1 cellular context compared by ENCODE assay signal in genomic region chr19:19214892-19215291, GRCh38.
TF ChIP-seq lines count a peak whose summit lies in the region.

No MANE protein-coding gene starts in this region.

TF ChIP-seq in K562, 482 proteins besides CTCF, POLR2A, EP300 and RAD21 (continues in another document):
- TF ChIP-seq SMAD3 (CRISPR knock-in tag; conservative IDR thresholded peaks at IDR 0.05) (no peak), ASH1L (IDR thresholded peaks at IDR 0.05; ENCODE audit: borderline replicate concordance, low read depth, partially characterized antibody) (no peak), E2F6 (IDR thresholded peaks at IDR 0.05; ENCODE audit: borderline replicate concordance in 1 of 2, extremely low read depth in 1 of 2, insufficient read depth in 1 of 2, insufficient read length in 1 of 2, low read depth in 1 of 2, low read length in 1 of 2, poor library complexity in 1 of 2, severe bottlenecking in 1 of 2) (peak in 1 of 2 experiments; percentile 58), NR2C1 (IDR thresholded peaks at IDR 0.05) (no peak), NR2C1 (tag; IDR thresholded peaks at IDR 0.05) (no peak), BACH1 (tag; IDR thresholded peaks at IDR 0.05) (no peak), KLF10 (CRISPR knock-in tag; IDR thresholded peaks at IDR 0.05) (no peak), ZNF143 (CRISPR knock-in tag; IDR thresholded peaks at IDR 0.05) (peak; percentile 63; the same call in 1 of the 2 replicates), RBM17 (IDR thresholded peaks at IDR 0.05; ENCODE audit: borderline replicate concordance, low read depth, low read length) (no peak), ELF2 (CRISPR knock-in tag; IDR thresholded peaks at IDR 0.05) (no peak), ADNP (tag; IDR thresholded peaks at IDR 0.05) (no peak), CREBBP (IDR thresholded peaks at IDR 0.05; ENCODE audit: low read depth, low read length) (no peak), BDP1 (IDR thresholded peaks at IDR 0.05; ENCODE audit: insufficient read depth, insufficient read length) (no peak), FOXP1 (CRISPR knock-in tag; IDR thresholded peaks at IDR 0.05) (peak; percentile 88), NR3C1 (CRISPR knock-in tag; IDR thresholded peaks at IDR 0.05) (0 out of 2 replicates have a peak, but pooled peaks have one; percentile 75), ILF3 (IDR thresholded peaks at IDR 0.05; ENCODE audit: borderline replicate concordance) (no peak), MECOM (CRISPR knock-in tag; IDR thresholded peaks at IDR 0.05) (no peak), HDAC8 (tag; IDR thresholded peaks at IDR 0.05) (no peak), STAG1 (CRISPR knock-in tag; IDR thresholded peaks at IDR 0.05; ENCODE audit: borderline replicate concordance) (0 out of 2 replicates have a peak, but pooled peaks have one; percentile 38), DIDO1 (tag; IDR thresholded peaks at IDR 0.05; ENCODE audit: low read depth) (no peak), KDM5B (IDR thresholded peaks at IDR 0.05; ENCODE audit: insufficient replicate concordance, low read depth, low read length) (no peak), TAF15 (IDR thresholded peaks at IDR 0.05; ENCODE audit: low read depth, low read length) (no peak), RBBP5 (IDR thresholded peaks at IDR 0.05; ENCODE audit: borderline replicate concordance, insufficient read depth, low read length, poor library complexity, severe bottlenecking) (no peak), HDAC3 (IDR thresholded peaks at IDR 0.05; ENCODE audit: borderline replicate concordance, partially characterized antibody) (no peak), CBX1 (IDR thresholded peaks at IDR 0.05; ENCODE audit: low read depth) (peak; percentile 50; the same call in 1 of the 2 replicates), NCOA4 (IDR thresholded peaks at IDR 0.05; ENCODE audit: partially characterized antibody) (no peak), HLTF (IDR thresholded peaks at IDR 0.05) (no peak), NCOA2 (IDR thresholded peaks at IDR 0.05; ENCODE audit: partially characterized antibody in 2 of 2) (no peak), ZNF224 (CRISPR knock-in tag; IDR thresholded peaks at IDR 0.05) (no peak), PTTG1 (tag; IDR thresholded peaks at IDR 0.05; ENCODE audit: low read depth) (no peak), ZNF766 (CRISPR knock-in tag; conservative IDR thresholded peaks at IDR 0.05) (no peak), BCOR (IDR thresholded peaks at IDR 0.05) (0 out of 2 replicates have a peak, but pooled peaks have one; percentile 38), KLF6 (CRISPR knock-in tag; IDR thresholded peaks at IDR 0.05; ENCODE audit: borderline replicate concordance) (no peak), MAFK (IDR thresholded peaks at IDR 0.05; ENCODE audit: low read length) (no peak), SMARCB1 (IDR thresholded peaks at IDR 0.05; ENCODE audit: insufficient read length, low read depth) (no peak), CGGBP1 (CRISPR knock-in tag; IDR thresholded peaks at IDR 0.05) (no peak), ERF (CRISPR knock-in tag; IDR thresholded peaks at IDR 0.05) (no peak), RCOR1 (IDR thresholded peaks at IDR 0.05; ENCODE audit: borderline replicate concordance in 1 of 2, low read depth in 2 of 2, low read length in 2 of 2) (peak in 1 of 2 experiments; percentile 68; a peak in 2 of 4 replicates)
- TF ChIP-seq, protein P1, sequence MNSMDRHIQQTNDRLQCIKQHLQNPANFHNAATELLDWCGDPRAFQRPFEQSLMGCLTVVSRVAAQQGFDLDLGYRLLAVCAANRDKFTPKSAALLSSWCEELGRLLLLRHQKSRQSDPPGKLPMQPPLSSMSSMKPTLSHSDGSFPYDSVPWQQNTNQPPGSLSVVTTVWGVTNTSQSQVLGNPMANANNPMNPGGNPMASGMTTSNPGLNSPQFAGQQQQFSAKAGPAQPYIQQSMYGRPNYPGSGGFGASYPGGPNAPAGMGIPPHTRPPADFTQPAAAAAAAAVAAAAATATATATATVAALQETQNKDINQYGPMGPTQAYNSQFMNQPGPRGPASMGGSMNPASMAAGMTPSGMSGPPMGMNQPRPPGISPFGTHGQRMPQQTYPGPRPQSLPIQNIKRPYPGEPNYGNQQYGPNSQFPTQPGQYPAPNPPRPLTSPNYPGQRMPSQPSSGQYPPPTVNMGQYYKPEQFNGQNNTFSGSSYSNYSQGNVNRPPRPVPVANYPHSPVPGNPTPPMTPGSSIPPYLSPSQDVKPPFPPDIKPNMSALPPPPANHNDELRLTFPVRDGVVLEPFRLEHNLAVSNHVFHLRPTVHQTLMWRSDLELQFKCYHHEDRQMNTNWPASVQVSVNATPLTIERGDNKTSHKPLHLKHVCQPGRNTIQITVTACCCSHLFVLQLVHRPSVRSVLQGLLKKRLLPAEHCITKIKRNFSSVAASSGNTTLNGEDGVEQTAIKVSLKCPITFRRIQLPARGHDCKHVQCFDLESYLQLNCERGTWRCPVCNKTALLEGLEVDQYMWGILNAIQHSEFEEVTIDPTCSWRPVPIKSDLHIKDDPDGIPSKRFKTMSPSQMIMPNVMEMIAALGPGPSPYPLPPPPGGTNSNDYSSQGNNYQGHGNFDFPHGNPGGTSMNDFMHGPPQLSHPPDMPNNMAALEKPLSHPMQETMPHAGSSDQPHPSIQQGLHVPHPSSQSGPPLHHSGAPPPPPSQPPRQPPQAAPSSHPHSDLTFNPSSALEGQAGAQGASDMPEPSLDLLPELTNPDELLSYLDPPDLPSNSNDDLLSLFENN (IDR thresholded peaks at IDR 0.05; ENCODE audit: low read depth in 2 of 2, low read length in 2 of 2) = no peak
- TF ChIP-seq, protein P2, sequence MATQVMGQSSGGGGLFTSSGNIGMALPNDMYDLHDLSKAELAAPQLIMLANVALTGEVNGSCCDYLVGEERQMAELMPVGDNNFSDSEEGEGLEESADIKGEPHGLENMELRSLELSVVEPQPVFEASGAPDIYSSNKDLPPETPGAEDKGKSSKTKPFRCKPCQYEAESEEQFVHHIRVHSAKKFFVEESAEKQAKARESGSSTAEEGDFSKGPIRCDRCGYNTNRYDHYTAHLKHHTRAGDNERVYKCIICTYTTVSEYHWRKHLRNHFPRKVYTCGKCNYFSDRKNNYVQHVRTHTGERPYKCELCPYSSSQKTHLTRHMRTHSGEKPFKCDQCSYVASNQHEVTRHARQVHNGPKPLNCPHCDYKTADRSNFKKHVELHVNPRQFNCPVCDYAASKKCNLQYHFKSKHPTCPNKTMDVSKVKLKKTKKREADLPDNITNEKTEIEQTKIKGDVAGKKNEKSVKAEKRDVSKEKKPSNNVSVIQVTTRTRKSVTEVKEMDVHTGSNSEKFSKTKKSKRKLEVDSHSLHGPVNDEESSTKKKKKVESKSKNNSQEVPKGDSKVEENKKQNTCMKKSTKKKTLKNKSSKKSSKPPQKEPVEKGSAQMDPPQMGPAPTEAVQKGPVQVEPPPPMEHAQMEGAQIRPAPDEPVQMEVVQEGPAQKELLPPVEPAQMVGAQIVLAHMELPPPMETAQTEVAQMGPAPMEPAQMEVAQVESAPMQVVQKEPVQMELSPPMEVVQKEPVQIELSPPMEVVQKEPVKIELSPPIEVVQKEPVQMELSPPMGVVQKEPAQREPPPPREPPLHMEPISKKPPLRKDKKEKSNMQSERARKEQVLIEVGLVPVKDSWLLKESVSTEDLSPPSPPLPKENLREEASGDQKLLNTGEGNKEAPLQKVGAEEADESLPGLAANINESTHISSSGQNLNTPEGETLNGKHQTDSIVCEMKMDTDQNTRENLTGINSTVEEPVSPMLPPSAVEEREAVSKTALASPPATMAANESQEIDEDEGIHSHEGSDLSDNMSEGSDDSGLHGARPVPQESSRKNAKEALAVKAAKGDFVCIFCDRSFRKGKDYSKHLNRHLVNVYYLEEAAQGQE (CRISPR knock-in tag; IDR thresholded peaks at IDR 0.05; ENCODE audit: low read depth) = peak; percentile 96
- TF ChIP-seq, protein P3, sequence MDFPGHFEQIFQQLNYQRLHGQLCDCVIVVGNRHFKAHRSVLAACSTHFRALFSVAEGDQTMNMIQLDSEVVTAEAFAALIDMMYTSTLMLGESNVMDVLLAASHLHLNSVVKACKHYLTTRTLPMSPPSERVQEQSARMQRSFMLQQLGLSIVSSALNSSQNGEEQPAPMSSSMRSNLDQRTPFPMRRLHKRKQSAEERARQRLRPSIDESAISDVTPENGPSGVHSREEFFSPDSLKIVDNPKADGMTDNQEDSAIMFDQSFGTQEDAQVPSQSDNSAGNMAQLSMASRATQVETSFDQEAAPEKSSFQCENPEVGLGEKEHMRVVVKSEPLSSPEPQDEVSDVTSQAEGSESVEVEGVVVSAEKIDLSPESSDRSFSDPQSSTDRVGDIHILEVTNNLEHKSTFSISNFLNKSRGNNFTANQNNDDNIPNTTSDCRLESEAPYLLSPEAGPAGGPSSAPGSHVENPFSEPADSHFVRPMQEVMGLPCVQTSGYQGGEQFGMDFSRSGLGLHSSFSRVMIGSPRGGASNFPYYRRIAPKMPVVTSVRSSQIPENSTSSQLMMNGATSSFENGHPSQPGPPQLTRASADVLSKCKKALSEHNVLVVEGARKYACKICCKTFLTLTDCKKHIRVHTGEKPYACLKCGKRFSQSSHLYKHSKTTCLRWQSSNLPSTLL (IDR thresholded peaks at IDR 0.05) = no peak
- TF ChIP-seq, protein P4, sequence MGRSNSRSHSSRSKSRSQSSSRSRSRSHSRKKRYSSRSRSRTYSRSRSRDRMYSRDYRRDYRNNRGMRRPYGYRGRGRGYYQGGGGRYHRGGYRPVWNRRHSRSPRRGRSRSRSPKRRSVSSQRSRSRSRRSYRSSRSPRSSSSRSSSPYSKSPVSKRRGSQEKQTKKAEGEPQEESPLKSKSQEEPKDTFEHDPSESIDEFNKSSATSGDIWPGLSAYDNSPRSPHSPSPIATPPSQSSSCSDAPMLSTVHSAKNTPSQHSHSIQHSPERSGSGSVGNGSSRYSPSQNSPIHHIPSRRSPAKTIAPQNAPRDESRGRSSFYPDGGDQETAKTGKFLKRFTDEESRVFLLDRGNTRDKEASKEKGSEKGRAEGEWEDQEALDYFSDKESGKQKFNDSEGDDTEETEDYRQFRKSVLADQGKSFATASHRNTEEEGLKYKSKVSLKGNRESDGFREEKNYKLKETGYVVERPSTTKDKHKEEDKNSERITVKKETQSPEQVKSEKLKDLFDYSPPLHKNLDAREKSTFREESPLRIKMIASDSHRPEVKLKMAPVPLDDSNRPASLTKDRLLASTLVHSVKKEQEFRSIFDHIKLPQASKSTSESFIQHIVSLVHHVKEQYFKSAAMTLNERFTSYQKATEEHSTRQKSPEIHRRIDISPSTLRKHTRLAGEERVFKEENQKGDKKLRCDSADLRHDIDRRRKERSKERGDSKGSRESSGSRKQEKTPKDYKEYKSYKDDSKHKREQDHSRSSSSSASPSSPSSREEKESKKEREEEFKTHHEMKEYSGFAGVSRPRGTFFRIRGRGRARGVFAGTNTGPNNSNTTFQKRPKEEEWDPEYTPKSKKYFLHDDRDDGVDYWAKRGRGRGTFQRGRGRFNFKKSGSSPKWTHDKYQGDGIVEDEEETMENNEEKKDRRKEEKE (IDR thresholded peaks at IDR 0.05; ENCODE audit: borderline replicate concordance in 1 of 2, control insufficient read depth in 1 of 2, low read depth in 2 of 2, low read length in 1 of 2) = no peak
- TF ChIP-seq, protein P5, sequence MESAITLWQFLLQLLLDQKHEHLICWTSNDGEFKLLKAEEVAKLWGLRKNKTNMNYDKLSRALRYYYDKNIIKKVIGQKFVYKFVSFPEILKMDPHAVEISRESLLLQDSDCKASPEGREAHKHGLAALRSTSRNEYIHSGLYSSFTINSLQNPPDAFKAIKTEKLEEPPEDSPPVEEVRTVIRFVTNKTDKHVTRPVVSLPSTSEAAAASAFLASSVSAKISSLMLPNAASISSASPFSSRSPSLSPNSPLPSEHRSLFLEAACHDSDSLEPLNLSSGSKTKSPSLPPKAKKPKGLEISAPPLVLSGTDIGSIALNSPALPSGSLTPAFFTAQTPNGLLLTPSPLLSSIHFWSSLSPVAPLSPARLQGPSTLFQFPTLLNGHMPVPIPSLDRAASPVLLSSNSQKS (CRISPR knock-in tag; IDR thresholded peaks at IDR 0.05) = no peak
- TF ChIP-seq, protein P6, sequence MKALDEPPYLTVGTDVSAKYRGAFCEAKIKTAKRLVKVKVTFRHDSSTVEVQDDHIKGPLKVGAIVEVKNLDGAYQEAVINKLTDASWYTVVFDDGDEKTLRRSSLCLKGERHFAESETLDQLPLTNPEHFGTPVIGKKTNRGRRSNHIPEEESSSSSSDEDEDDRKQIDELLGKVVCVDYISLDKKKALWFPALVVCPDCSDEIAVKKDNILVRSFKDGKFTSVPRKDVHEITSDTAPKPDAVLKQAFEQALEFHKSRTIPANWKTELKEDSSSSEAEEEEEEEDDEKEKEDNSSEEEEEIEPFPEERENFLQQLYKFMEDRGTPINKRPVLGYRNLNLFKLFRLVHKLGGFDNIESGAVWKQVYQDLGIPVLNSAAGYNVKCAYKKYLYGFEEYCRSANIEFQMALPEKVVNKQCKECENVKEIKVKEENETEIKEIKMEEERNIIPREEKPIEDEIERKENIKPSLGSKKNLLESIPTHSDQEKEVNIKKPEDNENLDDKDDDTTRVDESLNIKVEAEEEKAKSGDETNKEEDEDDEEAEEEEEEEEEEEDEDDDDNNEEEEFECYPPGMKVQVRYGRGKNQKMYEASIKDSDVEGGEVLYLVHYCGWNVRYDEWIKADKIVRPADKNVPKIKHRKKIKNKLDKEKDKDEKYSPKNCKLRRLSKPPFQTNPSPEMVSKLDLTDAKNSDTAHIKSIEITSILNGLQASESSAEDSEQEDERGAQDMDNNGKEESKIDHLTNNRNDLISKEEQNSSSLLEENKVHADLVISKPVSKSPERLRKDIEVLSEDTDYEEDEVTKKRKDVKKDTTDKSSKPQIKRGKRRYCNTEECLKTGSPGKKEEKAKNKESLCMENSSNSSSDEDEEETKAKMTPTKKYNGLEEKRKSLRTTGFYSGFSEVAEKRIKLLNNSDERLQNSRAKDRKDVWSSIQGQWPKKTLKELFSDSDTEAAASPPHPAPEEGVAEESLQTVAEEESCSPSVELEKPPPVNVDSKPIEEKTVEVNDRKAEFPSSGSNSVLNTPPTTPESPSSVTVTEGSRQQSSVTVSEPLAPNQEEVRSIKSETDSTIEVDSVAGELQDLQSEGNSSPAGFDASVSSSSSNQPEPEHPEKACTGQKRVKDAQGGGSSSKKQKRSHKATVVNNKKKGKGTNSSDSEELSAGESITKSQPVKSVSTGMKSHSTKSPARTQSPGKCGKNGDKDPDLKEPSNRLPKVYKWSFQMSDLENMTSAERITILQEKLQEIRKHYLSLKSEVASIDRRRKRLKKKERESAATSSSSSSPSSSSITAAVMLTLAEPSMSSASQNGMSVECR (CRISPR knock-in tag; IDR thresholded peaks at IDR 0.05) = peak; percentile 68; the same call in 1 of the 2 replicates
- TF ChIP-seq, protein P7, sequence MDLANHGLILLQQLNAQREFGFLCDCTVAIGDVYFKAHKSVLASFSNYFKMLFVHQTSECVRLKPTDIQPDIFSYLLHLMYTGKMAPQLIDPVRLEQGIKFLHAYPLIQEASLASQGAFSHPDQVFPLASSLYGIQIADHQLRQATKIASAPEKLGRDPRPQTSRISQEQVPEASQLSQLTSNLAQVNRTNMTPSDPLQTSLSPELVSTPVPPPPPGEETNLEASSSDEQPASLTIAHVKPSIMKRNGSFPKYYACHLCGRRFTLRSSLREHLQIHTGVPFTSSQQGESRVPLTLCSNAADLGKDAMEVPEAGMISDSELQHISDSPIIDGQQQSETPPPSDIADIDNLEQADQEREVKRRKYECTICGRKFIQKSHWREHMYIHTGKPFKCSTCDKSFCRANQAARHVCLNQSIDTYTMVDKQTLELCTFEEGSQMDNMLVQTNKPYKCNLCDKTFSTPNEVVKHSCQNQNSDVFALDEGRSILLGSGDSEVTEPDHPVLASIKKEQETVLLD (IDR thresholded peaks at IDR 0.05) = no peak
